Comparison of ENCODE assay signal across 9 cellular contexts in the genomic region with DNA sequence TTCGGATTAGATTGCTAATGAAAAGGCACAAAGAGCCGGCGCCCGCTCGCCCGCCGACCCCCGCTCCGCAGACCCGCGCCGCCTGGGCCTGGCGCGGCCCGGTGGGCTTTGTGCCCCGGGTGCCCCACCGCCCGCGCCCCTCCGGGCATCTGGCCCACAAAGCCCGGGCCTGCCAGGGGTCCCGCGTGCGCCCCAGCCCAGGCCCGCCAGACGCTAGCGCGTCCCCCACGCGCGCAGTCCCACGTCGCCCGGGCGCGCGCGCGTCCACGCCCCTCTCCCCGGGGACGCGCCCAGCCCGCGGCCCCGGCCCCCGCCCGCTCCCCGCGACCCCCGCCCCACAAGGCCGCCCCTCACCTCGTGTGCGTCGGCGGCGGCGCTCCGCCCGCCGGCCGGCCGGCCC. TPM values are rescaled to one million over a fixed set of nuclear protein-coding genes. Genes with fewer than 3 reads are reported as not detected.
DNase-seq lines count a peak whose midpoint lies in the region; ATAC-seq and TF ChIP-seq lines count a peak whose summit lies in the region.
"Not testable (repeated sequence)": the region's sequence is repeated elsewhere in the genome, so short reads cannot be mapped to it uniquely, and the experiment has no call there.
"Had no signal": no experiment of that assay in that cellular context is flagged by ENCODE, and none has a peak within 500 bp of the region (broad histone marks: within the 10 kb centered on the region; RNA-seq: fewer than 3 reads in every experiment).

No MANE protein-coding gene starts in this region.

- H3K4me1 Mint-ChIP-seq in CD4-positive, alpha-beta T cell (ENCODE audit: low read depth); T-helper 17 cell; activated naive CD8-positive, alpha-beta T cell treated with anti-CD3 and anti-CD28 coated beads, Interleukin-2, amount 50 U/mL, for 24 hours; natural killer cell treated with Interleukin-12 subunit alpha and Interleukin-12 subunit beta and Interleukin-15 and Interleukin-18, amount 100 ng/mL, for 72 hours (ENCODE audit: low read depth in 2 of 2): not testable (repeated sequence)

- not testable (repeated sequence) for H3K4me3 Mint-ChIP-seq in CD4-positive, alpha-beta T cell; T-helper 17 cell; activated naive CD8-positive, alpha-beta T cell treated with anti-CD3 and anti-CD28 coated beads, Interleukin-2, amount 50 U/mL, for 24 hours; natural killer cell treated with Interleukin-12 subunit alpha and Interleukin-12 subunit beta and Interleukin-15 and Interleukin-18, amount 100 ng/mL, for 72 hours

- H3K27me3 ChIP-seq in CD4-positive, alpha-beta T cell (ENCODE audit: control insufficient read depth, insufficient read depth, low read length) = not testable (repeated sequence)

- CTCF ChIA-PET in CD4-positive, alpha-beta T cell (lab: Charles Lee) = not testable (repeated sequence)

- H3K27ac Mint-ChIP-seq in CD4-positive, alpha-beta T cell; T-helper 17 cell; activated naive CD8-positive, alpha-beta T cell treated with anti-CD3 and anti-CD28 coated beads, Interleukin-2, amount 50 U/mL, for 24 hours; natural killer cell treated with Interleukin-12 subunit alpha and Interleukin-12 subunit beta and Interleukin-15 and Interleukin-18, amount 100 ng/mL, for 72 hours: not testable (repeated sequence)

- intact Hi-C loops in CD4-positive, alpha-beta T cell (cut with DNase I, micrococcal nuclease) = not testable (repeated sequence)

- DNase-seq in CD4-positive, alpha-beta T cell; T-helper 17 cell; activated naive CD8-positive, alpha-beta T cell treated with anti-CD3 and anti-CD28 coated beads, Interleukin-2, amount 50 U/mL, for 24 hours; natural killer cell treated with Interleukin-12 subunit alpha and Interleukin-12 subunit beta and Interleukin-15 and Interleukin-18, amount 100 ng/mL, for 72 hours (ENCODE audit: low spot score): not testable (repeated sequence)

- ATAC-seq in CD4-positive, alpha-beta T cell (ENCODE audit: poor library complexity) = peak; percentile 15
- ATAC-seq in GM19035 (IDR thresholded peaks at IDR 0.05; ENCODE audit: unreplicated experiment) (peak; percentile 43), GM21528 (IDR thresholded peaks at IDR 0.05; ENCODE audit: low FRiP score, unreplicated experiment) (peak; percentile 41), HG02840 (IDR thresholded peaks at IDR 0.05; ENCODE audit: low FRiP score, unreplicated experiment) (peak; percentile 19), HG03135 (IDR thresholded peaks at IDR 0.05; ENCODE audit: unreplicated experiment) (peak; percentile 34), T-helper 17 cell (peak; percentile 22)
- ATAC-seq in activated naive CD8-positive, alpha-beta T cell treated with anti-CD3 and anti-CD28 coated beads, Interleukin-2, amount 50 U/mL, for 24 hours = peak; percentile 30
- ATAC-seq in natural killer cell treated with Interleukin-12 subunit alpha and Interleukin-12 subunit beta and Interleukin-15 and Interleukin-18, amount 100 ng/mL, for 72 hours = peak; percentile 43 to 59

- not testable (repeated sequence) for H3K9me3 Mint-ChIP-seq in CD4-positive, alpha-beta T cell; activated naive CD8-positive, alpha-beta T cell treated with anti-CD3 and anti-CD28 coated beads, Interleukin-2, amount 50 U/mL, for 24 hours; natural killer cell treated with Interleukin-12 subunit alpha and Interleukin-12 subunit beta and Interleukin-15 and Interleukin-18, amount 100 ng/mL, for 72 hours

- not testable (repeated sequence) for H3K27ac ChIP-seq in CD4-positive, alpha-beta T cell (ENCODE audit: low read depth, low read length)

- not testable (repeated sequence) for TF ChIP-seq CTCF in CD4-positive, alpha-beta T cell (IDR thresholded peaks at IDR 0.05)

- not testable (repeated sequence) for H3K9me3 ChIP-seq in CD4-positive, alpha-beta T cell (ENCODE audit: control insufficient read depth, low read length); T-helper 17 cell (ENCODE audit: control insufficient read depth, low read length, poor library complexity, severe bottlenecking)

- H3K27me3 Mint-ChIP-seq in CD4-positive, alpha-beta T cell; T-helper 17 cell; activated naive CD8-positive, alpha-beta T cell treated with anti-CD3 and anti-CD28 coated beads, Interleukin-2, amount 50 U/mL, for 24 hours; natural killer cell treated with Interleukin-12 subunit alpha and Interleukin-12 subunit beta and Interleukin-15 and Interleukin-18, amount 100 ng/mL, for 72 hours: not testable (repeated sequence)

- not testable (repeated sequence) for H3K36me3 Mint-ChIP-seq in CD4-positive, alpha-beta T cell (ENCODE audit: low read depth); T-helper 17 cell (ENCODE audit: low read depth); activated naive CD8-positive, alpha-beta T cell treated with anti-CD3 and anti-CD28 coated beads, Interleukin-2, amount 50 U/mL, for 24 hours (ENCODE audit: low read depth); natural killer cell treated with Interleukin-12 subunit alpha and Interleukin-12 subunit beta and Interleukin-15 and Interleukin-18, amount 100 ng/mL, for 72 hours

- POLR2A ChIA-PET in CD4-positive, alpha-beta T cell (lab: Charles Lee) = not testable (repeated sequence)

RNA-seq across cellular contexts. Expression of gene RIMBP3C, which starts 34.3 kb away (rescaled TPM):
- total RNA-seq in CD4-positive, alpha-beta T cell = under 1 TPM in 1 of 2 experiments, not detected in 1; 0.14 TPM
- total RNA-seq in T-helper 17 cell = 1 to 10 TPM in 1 of 2 donors, under 1 TPM in 1; 0.34 to 1.2 TPM
- total RNA-seq in natural killer cell treated with Interleukin-12 subunit alpha and Interleukin-12 subunit beta and Interleukin-15 and Interleukin-18, amount 100 ng/mL, for 72 hours = 1 to 10 TPM in 1 of 2 donors, under 1 TPM in 1; 0.50 to 1.4 TPM
- total RNA-seq: Right ventricle myocardium superior had no signal

RNA-seq across cellular contexts. Expression of gene TMEM191C, which starts 49.8 kb away (rescaled TPM):
- total RNA-seq in CD4-positive, alpha-beta T cell = 1 to 10 TPM; 3.9 to 4.3 TPM
- total RNA-seq in T-helper 17 cell = 1 to 10 TPM; 2.0 to 3.4 TPM
- 1 to 10 TPM; 1.4 to 3.5 TPM for total RNA-seq in natural killer cell treated with Interleukin-12 subunit alpha and Interleukin-12 subunit beta and Interleukin-15 and Interleukin-18, amount 100 ng/mL, for 72 hours

RNA-seq across cellular contexts. Expression of gene UBE2L3, which starts 50.5 kb away (rescaled TPM):
- total RNA-seq in CD4-positive, alpha-beta T cell = 10 to 100 TPM; 18.7 TPM
- 10 to 100 TPM; 25.7 to 30.4 TPM for total RNA-seq in T-helper 17 cell
- total RNA-seq in natural killer cell treated with Interleukin-12 subunit alpha and Interleukin-12 subunit beta and Interleukin-15 and Interleukin-18, amount 100 ng/mL, for 72 hours = 100 to 1,000 TPM in 1 of 2 donors, 10 to 100 TPM in 1; 86.3 to 114 TPM
